In genomic region chr11:75349540-75350116, GRCh38 we compare ENCODE assay signal across 1 cellular context.
TF ChIP-seq lines count a peak whose summit lies in the region.

No MANE protein-coding gene starts in this region.

TF ChIP-seq in endothelial cell of umbilical vein, 7 proteins besides CTCF, POLR2A, EP300 and RAD21:
- TF ChIP-seq FOS (IDR thresholded peaks at IDR 0.05; ENCODE audit: borderline replicate concordance, insufficient read depth, low read length) (peak; percentile 38), EZH2 (IDR thresholded peaks at IDR 0.05; ENCODE audit: borderline replicate concordance, low read depth, low read length, severe bottlenecking) (no peak), POLR2AphosphoS5 (IDR thresholded peaks at IDR 0.05; ENCODE audit: insufficient read depth, low read depth, low read length) (peak; percentile 26), GATA2 (IDR thresholded peaks at IDR 0.05; ENCODE audit: insufficient read depth, insufficient read length, low read depth, low read length) (no peak), JUN (IDR thresholded peaks at IDR 0.05; ENCODE audit: borderline replicate concordance, insufficient read depth, insufficient read length, low read depth) (peak; percentile 36), MAX (IDR thresholded peaks at IDR 0.05; ENCODE audit: insufficient read depth, insufficient read length) (no peak)
TF ChIP-seq in endothelial cell of umbilical vein: peak in this region for 3.
